In genomic region chr16:66740533-66740932, GRCh38 we compare ENCODE assay signal across 8 cellular contexts. TPM values are rescaled to one million over a fixed set of nuclear protein-coding genes. Genes with fewer than 3 reads are reported as not detected.
DNase-seq lines count a peak whose midpoint lies in the region; ATAC-seq, FAIRE-seq and TF ChIP-seq lines count a peak whose summit lies in the region.

No MANE protein-coding gene starts in this region.

- H3K27ac Mint-ChIP-seq in activated CD8-positive, alpha-beta T cell treated with anti-CD3 and anti-CD28 coated beads for 36 hours = peak overlapping the region; percentile 8
- H3K27ac Mint-ChIP-seq in glutamatergic neuron (ENCODE audit: unreplicated experiment) = peak overlapping the region; percentile 98

- TF ChIP-seq POLR2A in H54 (IDR thresholded peaks at IDR 0.05; ENCODE audit: low read depth, low read length) (no peak), testis (IDR thresholded peaks at IDR 0.05) (no peak)

- H3K4me1 ChIP-seq in skeletal muscle satellite cell (ENCODE audit: control insufficient read depth, insufficient read depth, low read length) (peaks cover 37% of the 10 kb centered on the region), testis (peaks cover 20% of the 10 kb centered on the region)

- peaks cover 16% of the 10 kb centered on the region for H3K4me1 Mint-ChIP-seq in activated CD8-positive, alpha-beta T cell treated with anti-CD3 and anti-CD28 coated beads for 36 hours (ENCODE audit: low read depth)
- H3K4me1 Mint-ChIP-seq in glutamatergic neuron (ENCODE audit: low read depth, unreplicated experiment) = peaks cover 25% of the 10 kb centered on the region

- H3K36me3 Mint-ChIP-seq in activated CD8-positive, alpha-beta T cell treated with anti-CD3 and anti-CD28 coated beads for 36 hours (ENCODE audit: low read depth) = peaks cover 19% of the 10 kb centered on the region
- no peaks in the 10 kb centered on the region for H3K36me3 Mint-ChIP-seq in glutamatergic neuron (ENCODE audit: unreplicated experiment)

- TF ChIP-seq CTCF in activated CD8-positive, alpha-beta T cell treated with anti-CD3 and anti-CD28 coated beads for 36 hours (IDR thresholded peaks at IDR 0.05) = no peak
- TF ChIP-seq CTCF in glutamatergic neuron (IDR thresholded peaks at IDR 0.05; ENCODE audit: partially characterized antibody, unreplicated experiment) (no peak), testis (IDR thresholded peaks at IDR 0.05) (no peak)

- peaks cover 76% of the 10 kb centered on the region for H3K36me3 ChIP-seq in skeletal muscle satellite cell (ENCODE audit: insufficient read depth, low read length)
- H3K36me3 ChIP-seq in testis (ENCODE audit: low read depth, missing control alignments) = no peaks in the 10 kb centered on the region

- H3K4me2 ChIP-seq in skeletal muscle satellite cell (ENCODE audit: low read length) = peak overlapping the region; percentile 45

- CTCF ChIA-PET in activated CD8-positive, alpha-beta T cell treated with anti-CD3 and anti-CD28 coated beads for 36 hours (lab: Charles Lee) = interaction anchor here (0.6 to 7.9 kb wide), 27 partner anchors 8 to 334 kb away, joined by 3 to 83 read pairs (median 5); partner anchors contain the start of genes DYNC1LI2 and NAE1

- intact Hi-C loops in activated CD8-positive, alpha-beta T cell treated with anti-CD3 and anti-CD28 coated beads for 36 hours (cut with micrococcal nuclease) = no loop called here
- intact Hi-C loops in testis (cut with DNase I; ENCODE audit: low total_unique reads) = no loop called here

- POLR2A ChIA-PET in activated CD8-positive, alpha-beta T cell treated with anti-CD3 and anti-CD28 coated beads for 36 hours (lab: Charles Lee) = interaction anchor here (1.5 to 2.7 kb wide), 3 partner anchors 10 to 12 kb away, joined by 3 to 8 read pairs (median 7); partner anchors contain the start of gene DYNC1LI2

- no peaks in the 10 kb centered on the region for H3K27me3 Mint-ChIP-seq in activated CD8-positive, alpha-beta T cell treated with anti-CD3 and anti-CD28 coated beads for 36 hours
- no peaks in the 10 kb centered on the region for H3K27me3 Mint-ChIP-seq in glutamatergic neuron (ENCODE audit: unreplicated experiment)

- DNase-seq in H54 (ENCODE audit: insufficient read length, low spot score) = no peak
- no peak for DNase-seq in activated CD8-positive, alpha-beta T cell treated with anti-CD3 and anti-CD28 coated beads for 36 hours
- no peak for DNase-seq in glutamatergic neuron
- no peak for DNase-seq in stimulated activated CD4-positive, alpha-beta T cell treated with anti-CD3 and anti-CD28 coated beads, Interleukin-2, amount 100 ng/mL, for 24 hours
- DNase-seq in testis = no peak
- no peak for DNase-seq in RKO (ENCODE audit: low spot score)

- H3K27ac ChIP-seq in testis = peak overlapping the region in 1 of 2 donors; percentile 76

- H3K27me3 ChIP-seq in skeletal muscle satellite cell (ENCODE audit: control insufficient read depth, insufficient read depth, low read length) = no peaks in the 10 kb centered on the region
- no peaks in the 10 kb centered on the region for H3K27me3 ChIP-seq in testis

- peak overlapping the region; percentile 65 for H3K9ac ChIP-seq in skeletal muscle satellite cell (ENCODE audit: low read depth, low read length)

- H3K4me3 Mint-ChIP-seq in activated CD8-positive, alpha-beta T cell treated with anti-CD3 and anti-CD28 coated beads for 36 hours = no peak overlapping the region
- peak overlapping the region; percentile 73 for H3K4me3 Mint-ChIP-seq in glutamatergic neuron (ENCODE audit: unreplicated experiment)

- ATAC-seq in activated CD8-positive, alpha-beta T cell treated with anti-CD3 and anti-CD28 coated beads for 36 hours = no peak
- ATAC-seq in GM19455 (IDR thresholded peaks at IDR 0.05; ENCODE audit: unreplicated experiment) = no peak

- H3K9me3 Mint-ChIP-seq in activated CD8-positive, alpha-beta T cell treated with anti-CD3 and anti-CD28 coated beads for 36 hours = no peaks in the 10 kb centered on the region
- H3K9me3 Mint-ChIP-seq in glutamatergic neuron (ENCODE audit: unreplicated experiment) = no peaks in the 10 kb centered on the region

- H3K9me3 ChIP-seq in skeletal muscle satellite cell (replicated peaks; ENCODE audit: low read length) (no peaks in the 10 kb centered on the region), testis (no peaks in the 10 kb centered on the region)

- H3K4me3 ChIP-seq in skeletal muscle satellite cell (ENCODE audit: low read length) (peak overlapping the region; percentile 23), testis (no peak overlapping the region)

- peak; percentile 64 for FAIRE-seq in H54 (lab: Jason Lieb, UNC)

- 52 to 58% methylated on average over 2 of the region's 2 CpGs for WGBS in testis, 2 donors

RNA-seq across cellular contexts. Expression of gene DYNC1LI2, which starts 10.9 kb away (rescaled TPM):
- 10 to 100 TPM; 35.0 to 39.5 TPM for total RNA-seq in activated CD8-positive, alpha-beta T cell treated with anti-CD3 and anti-CD28 coated beads for 36 hours
- total RNA-seq in glutamatergic neuron (ENCODE audit: unreplicated experiment) (269 TPM), testis (100 to 1,000 TPM; 132 to 145 TPM)
- total RNA-seq in skeletal muscle satellite cell (2012; rRNA removed) = 100 and 113 TPM in 2 replicates
- polyA plus RNA-seq in testis (ENCODE audit: insufficient read depth, low read depth, low replicate concordance) = 89.0 TPM

RNA-seq across cellular contexts. Expression of gene CMTM4, which starts 44.0 kb away (rescaled TPM):
- total RNA-seq in activated CD8-positive, alpha-beta T cell treated with anti-CD3 and anti-CD28 coated beads for 36 hours = 1 to 10 TPM; 3.2 to 3.5 TPM
- 8.2 TPM for total RNA-seq in glutamatergic neuron (ENCODE audit: unreplicated experiment)
- 15.2 and 18.6 TPM in 2 replicates for total RNA-seq in skeletal muscle satellite cell (2012; rRNA removed)
- 10 to 100 TPM; 50.9 to 59.2 TPM for total RNA-seq in testis
- 22.2 TPM for polyA plus RNA-seq in testis (ENCODE audit: insufficient read depth, low read depth, low replicate concordance)
